ENCODE assay signal across 10 cellular contexts in the genomic region with DNA sequence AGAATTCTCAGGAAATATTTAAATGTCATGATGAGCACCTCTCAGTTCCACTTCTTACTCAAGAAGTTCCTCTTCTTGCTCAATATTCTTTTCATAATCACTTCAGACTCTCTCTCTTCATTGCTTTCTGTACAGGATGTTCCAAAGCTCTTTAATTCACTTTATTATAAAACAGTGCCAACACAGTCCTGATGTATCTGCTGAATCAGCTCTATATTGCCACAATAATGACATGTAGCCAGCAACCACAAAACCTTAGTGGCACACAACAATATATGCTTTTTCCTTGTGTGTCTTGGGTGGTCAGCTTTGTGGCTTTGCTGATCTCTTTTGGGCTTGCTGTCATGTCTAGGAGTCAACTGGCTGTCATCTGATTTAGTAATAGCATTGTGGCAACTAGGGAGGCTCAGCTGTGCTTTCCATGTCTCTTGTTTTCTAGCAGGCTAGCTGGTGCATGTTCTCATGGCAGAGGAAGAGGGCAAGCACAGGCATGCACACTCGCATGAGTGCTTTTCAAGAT. TPM values are rescaled to one million over a fixed set of nuclear protein-coding genes. Genes with fewer than 3 reads are reported as not detected.
DNase-seq lines count a peak whose midpoint lies in the region; ATAC-seq and TF ChIP-seq lines count a peak whose summit lies in the region.
"Had no signal": no experiment of that assay in that cellular context is flagged by ENCODE, and none has a peak within 500 bp of the region (broad histone marks: within the 10 kb centered on the region; RNA-seq: fewer than 3 reads in every experiment).

No MANE protein-coding gene starts in this region.

- DNase-seq in DMS 273 (lab: John Stamatoyannopoulos, UW; ENCODE audit: unreplicated experiment), result peak; percentile 60
- peak; percentile 33 for DNase-seq in NCI-H187 treated with DMSO at 0.1 percent for 48 hours (lab: John Stamatoyannopoulos, UW)
- DNase-seq in right cardiac atrium, result no peak
- no peak for DNase-seq in iPS-NIHi7 (ENCODE audit: extremely low spot score)
- DNase-seq in foreskin melanocyte, result no peak
- DNase-seq in RPMI8226, result no peak
- DNase-seq: dorsolateral prefrontal cortex had no signal

- POLR2A ChIA-PET in HEK293 (lab: Yijun Ruan, JAX), result no interaction called here

- no peak overlapping the region for H3K4me3 ChIP-seq in HEK293 (ENCODE audit: low read depth, low read length)
- no peak overlapping the region for H3K4me3 ChIP-seq in right cardiac atrium (ENCODE audit: low read length)
- H3K4me3 ChIP-seq: dorsolateral prefrontal cortex, SJCRH30 had no signal

- H3K27me3 ChIP-seq in right cardiac atrium (ENCODE audit: control insufficient read depth, insufficient read depth), result no peaks in the 10 kb centered on the region
- H3K27me3 ChIP-seq: dorsolateral prefrontal cortex, SJCRH30 had no signal

- 91% methylated on average over 1 of the region's 1 CpG for WGBS in right cardiac atrium

- H3K27ac ChIP-seq in HEK293 (ENCODE audit: extremely low read depth, low read depth, low read length) (no peak overlapping the region), right cardiac atrium (ENCODE audit: low read length) (peak overlapping the region; percentile 29)
- H3K27ac ChIP-seq: SJCRH30 had no signal

- H3K9me3 ChIP-seq in HEK293 (ENCODE audit: control insufficient read depth, insufficient read depth, low read depth, low read length) (no peaks in the 10 kb centered on the region), right cardiac atrium (ENCODE audit: control insufficient read depth, low read length) (no peaks in the 10 kb centered on the region)
- H3K9me3 ChIP-seq: SJCRH30 had no signal

- intact Hi-C loops in right cardiac atrium (cut with DNase I), result loop anchor here in 2 of 4 donors (10.0 kb wide), 2 partner anchors 66 to 156 kb away; partner anchors contain the start of gene LRRK2 (in 2 of the 2)

- CTCF ChIA-PET in HEK293 (lab: Yijun Ruan, JAX), result interaction anchor here (0.8 kb wide), 1 partner anchor 260 kb away, joined by 4 read pairs; no protein-coding TSS in a partner anchor

- H3K36me3 ChIP-seq in HEK293 (ENCODE audit: control insufficient read depth in 2 of 2, insufficient read depth in 1 of 2, low read length in 2 of 2), result no peaks in the 10 kb centered on the region
- H3K36me3 ChIP-seq: SJCRH30 had no signal

- no peaks in the 10 kb centered on the region for H3K4me1 ChIP-seq in HEK293 (ENCODE audit: control insufficient read depth, insufficient read depth, low read length)
- no peaks in the 10 kb centered on the region for H3K4me1 ChIP-seq in right cardiac atrium (ENCODE audit: control insufficient read depth, insufficient read depth, low read length)

- no peak for TF ChIP-seq CTCF in HEK293 (tag by site-specific recombination; IDR thresholded peaks at IDR 0.05)

- peak; percentile 56 to 63 for ATAC-seq in right cardiac atrium
- no peak for ATAC-seq in GM21737 (IDR thresholded peaks at IDR 0.05; ENCODE audit: unreplicated experiment)

TF ChIP-seq in HEK293, 187 proteins besides CTCF, POLR2A, EP300 and RAD21:
- TF ChIP-seq MZF1 (tag by site-specific recombination; IDR thresholded peaks at IDR 0.05; ENCODE audit: borderline replicate concordance) (no peak), TRIM28 (IDR thresholded peaks at IDR 0.05; ENCODE audit: borderline replicate concordance, low read length) (0 out of 2 replicates have a peak, but pooled peaks have one; percentile 30)

RNA-seq across cellular contexts. Expression of gene SLC2A13, which starts 52.8 kb away (rescaled TPM):
- 10 to 100 TPM in 1 of 4 donors, 1 to 10 TPM in 3; 6.7 to 15.5 (median 7.4) TPM for total RNA-seq in right cardiac atrium
- polyA plus RNA-seq in right cardiac atrium, result 2.8 TPM

Comparison
In these comparisons a context has a peak if more than half of its experiments do, and no peak if none do; other contexts are left out.
1. DNase-seq: peak in DMS 273 (single experiment) and NCI-H187 treated with DMSO at 0.1 percent for 48 hours (single experiment); none in right cardiac atrium (0 of 3), iPS-NIHi7 (single experiment), foreskin melanocyte (single experiment) and RPMI8226 (single experiment).